In the genomic region with DNA sequence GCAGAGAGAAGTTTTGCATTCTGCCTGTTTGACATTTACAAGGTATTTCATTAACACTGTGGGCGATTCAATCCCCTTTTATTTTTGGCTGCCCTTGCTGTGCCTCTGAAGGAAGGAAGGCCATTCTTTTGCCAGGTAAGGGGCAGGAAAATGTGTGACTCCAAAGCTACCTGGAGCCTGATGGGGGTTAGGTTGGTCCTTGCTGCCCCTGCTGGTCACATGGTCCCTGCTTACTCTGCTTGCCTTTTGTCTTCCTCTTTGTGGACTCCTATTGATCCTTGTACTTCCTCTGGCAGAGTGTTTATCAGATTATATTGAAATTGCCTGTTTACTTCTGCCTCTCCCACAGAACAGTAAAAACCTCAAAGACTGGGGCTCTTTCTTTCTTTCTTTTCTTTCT, we compare ENCODE assay signal across 17 cellular contexts.
DNase-seq lines count a peak whose midpoint lies in the region; ATAC-seq and TF ChIP-seq lines count a peak whose summit lies in the region.
"Had no signal": no experiment of that assay in that cellular context is flagged by ENCODE, and none has a peak within 500 bp of the region (broad histone marks: within the 10 kb centered on the region; RNA-seq: fewer than 3 reads in every experiment).

No MANE protein-coding gene starts in this region.

- H3K36me3 Mint-ChIP-seq in type B pancreatic cell = no peaks in the 10 kb centered on the region
- H3K36me3 Mint-ChIP-seq: stimulated activated naive B cell treated with anti-CD40 and anti-IgM and Interleukin-4, amounts not matched to agents 10 μg/mL and 1 μg/mL and 100 μg/mL, for 72 hours had no signal

- H2AFZ ChIP-seq in PC-3 (ENCODE audit: low read length) = no peak overlapping the region

- no peak overlapping the region for H3K4me3 Mint-ChIP-seq in type B pancreatic cell
- H3K4me3 Mint-ChIP-seq: activated CD8-positive, alpha-beta T cell treated with anti-CD3 and anti-CD28 coated beads for 36 hours; stimulated activated naive B cell treated with anti-CD40 and anti-IgM and Interleukin-4, amounts not matched to agents 10 μg/mL and 1 μg/mL and 100 μg/mL, for 72 hours had no signal

- peak overlapping the region in 9 of 10 donors; percentile 60 to 79 (median 75) for H3K27ac ChIP-seq in heart right ventricle
- no peak overlapping the region for H3K27ac ChIP-seq in PC-3 (ENCODE audit: low read length)

- no peak overlapping the region for H3K4me2 ChIP-seq in PC-3 (ENCODE audit: low read length)

- H3K9me3 Mint-ChIP-seq in type B pancreatic cell = peaks cover 4% of the 10 kb centered on the region
- H3K9me3 Mint-ChIP-seq: activated CD8-positive, alpha-beta T cell treated with anti-CD3 and anti-CD28 coated beads for 36 hours; stimulated activated naive B cell treated with anti-CD40 and anti-IgM and Interleukin-4, amounts not matched to agents 10 μg/mL and 1 μg/mL and 100 μg/mL, for 72 hours had no signal

- WGBS in heart right ventricle, 2 donors = 43 to 55% methylated on average over 1 of the region's 1 CpG

- H3F3A ChIP-seq in PC-3 (ENCODE audit: low read length, unreplicated experiment) = no peaks in the 10 kb centered on the region

- H3K27ac Mint-ChIP-seq in type B pancreatic cell = no peak overlapping the region
- H3K27ac Mint-ChIP-seq: activated CD8-positive, alpha-beta T cell treated with anti-CD3 and anti-CD28 coated beads for 36 hours; stimulated activated naive B cell treated with anti-CD40 and anti-IgM and Interleukin-4, amounts not matched to agents 10 μg/mL and 1 μg/mL and 100 μg/mL, for 72 hours had no signal

- DNase-seq in heart right ventricle (no peak), Right ventricle myocardium inferior (ENCODE audit: missing footprints) (no peak), PC-3 (no peak), iPS DF 19.7 (ENCODE audit: low read depth, low spot score) (peak; percentile 25), type B pancreatic cell (ENCODE audit: extremely low spot score, unreplicated experiment) (no peak), retina (no peak)
- no peak for DNase-seq in stimulated activated CD4-positive, alpha-beta T cell treated with anti-CD3 and anti-CD28 coated beads, Interleukin-15, amount 100 ng/mL, for 24 hours
- DNase-seq: ACHN; activated CD8-positive, alpha-beta T cell treated with anti-CD3 and anti-CD28 coated beads for 36 hours; dermis blood vessel endothelial cell; GOT3; Karpas-422; mammary epithelial cell; NCI-H1436 treated with DMSO at 0.1 percent for 48 hours; NCI-H524 treated with DMSO at 0.1 percent for 48 hours; stimulated activated naive B cell treated with anti-CD40 and anti-IgM and Interleukin-4, amounts not matched to agents 10 μg/mL and 1 μg/mL and 100 μg/mL, for 72 hours had no signal

- H3K9ac ChIP-seq in PC-3 (ENCODE audit: low read length) = no peak overlapping the region

- POLR2A ChIA-PET in PC-3 (lab: Charles Lee; ENCODE audit: unreplicated experiment) = no interaction called here

- H3K36me3 ChIP-seq in heart right ventricle (no peaks in the 10 kb centered on the region), PC-3 (ENCODE audit: low read depth, low read length) (no peaks in the 10 kb centered on the region)

- CTCF ChIA-PET in PC-3 (lab: Charles Lee) = no interaction called here

- H3K4me1 ChIP-seq in heart right ventricle (peaks cover 0 to 62% (median 24%) of the 10 kb centered on the region in 9 donors), PC-3 (ENCODE audit: insufficient read depth, low read length) (no peaks in the 10 kb centered on the region)

- H3K27me3 ChIP-seq in heart right ventricle (no peaks in the 10 kb centered on the region), PC-3 (ENCODE audit: low read length) (peaks cover 61% of the 10 kb centered on the region)

- H3K9me3 ChIP-seq in heart right ventricle (no peaks in the 10 kb centered on the region), PC-3 (ENCODE audit: low read length) (no peaks in the 10 kb centered on the region)

- H4K20me1 ChIP-seq in PC-3 (ENCODE audit: low read length) = no peaks in the 10 kb centered on the region

- H3K9me2 ChIP-seq in PC-3 (replicated peaks; ENCODE audit: low read length) = no peaks in the 10 kb centered on the region

- H3K4me1 Mint-ChIP-seq in type B pancreatic cell (ENCODE audit: unreplicated experiment) = peaks cover 56% of the 10 kb centered on the region

- TF ChIP-seq CTCF in heart right ventricle (IDR thresholded peaks at IDR 0.05) (peak in 1 of 9 donors; percentile 17), PC-3 (conservative IDR thresholded peaks at IDR 0.05; ENCODE audit: low read depth, low read length) (peak; percentile 25; the same call in 1 of the 2 replicates), type B pancreatic cell (conservative IDR thresholded peaks at IDR 0.05) (peak; percentile 31)

- no peaks in the 10 kb centered on the region for H3K79me2 ChIP-seq in PC-3 (ENCODE audit: low read length)

- H3K4me3 ChIP-seq in heart right ventricle (no peak overlapping the region), PC-3 (ENCODE audit: low read length) (no peak overlapping the region)

- H3K27me3 Mint-ChIP-seq in type B pancreatic cell = no peaks in the 10 kb centered on the region
- H3K27me3 Mint-ChIP-seq: activated CD8-positive, alpha-beta T cell treated with anti-CD3 and anti-CD28 coated beads for 36 hours; stimulated activated naive B cell treated with anti-CD40 and anti-IgM and Interleukin-4, amounts not matched to agents 10 μg/mL and 1 μg/mL and 100 μg/mL, for 72 hours had no signal

- no peak for ATAC-seq in heart right ventricle
- no peak for ATAC-seq in Right ventricle myocardium inferior
- no peak for ATAC-seq in PC-3
- no peak for ATAC-seq in HG03196 (IDR thresholded peaks at IDR 0.05; ENCODE audit: unreplicated experiment)
- ATAC-seq: activated CD8-positive, alpha-beta T cell treated with anti-CD3 and anti-CD28 coated beads for 36 hours; stimulated activated naive B cell treated with anti-CD40 and anti-IgM and Interleukin-4, amounts not matched to agents 10 μg/mL and 1 μg/mL and 100 μg/mL, for 72 hours had no signal

- intact Hi-C loops in heart right ventricle (cut with DNase I) = loop anchor here in 2 of 10 donors (5.0 to 10.0 kb wide), 2 partner anchors 73 to 145 kb away; no protein-coding TSS in a partner anchor
- intact Hi-C loops in Right ventricle myocardium inferior (cut with DNase I) = no loop called here
- intact Hi-C loops in PC-3 (cut with micrococcal nuclease) = no loop called here

- no TSS peak for BruUV-seq in PC-3 (replicated peaks; lab: Mats Ljungman, UMichigan)
